ENCODE assay signal across 8 cellular contexts in genomic region chr9:71806916-71807315, GRCh38. TPM values are rescaled to one million over a fixed set of nuclear protein-coding genes. Genes with fewer than 3 reads are reported as not detected.
A peak's percentile ranks its signal among the peaks of the same experiment; 100 is the strongest.
DNase-seq lines count a peak whose midpoint lies in the region; ATAC-seq and TF ChIP-seq lines count a peak whose summit lies in the region.

No MANE protein-coding gene starts in this region.

- CTCF ChIA-PET in Calu3 (lab: Charles Lee): interaction anchor here (0.5 to 1.8 kb wide), 13 partner anchors 10 to 1858 kb away, joined by 3 to 10 read pairs (median 4); partner anchors contain the start of genes ABHD17B and C9orf85
- CTCF ChIA-PET in activated CD8-positive, alpha-beta T cell treated with anti-CD3 and anti-CD28 coated beads, Interleukin-2, amount 10 ng/mL, durations not matched to agents 7 days and 5 days (lab: Charles Lee): interaction anchor here (0.5 to 12.7 kb wide), 48 partner anchors 11 to 485 kb away, joined by 3 to 163 read pairs (median 4); partner anchors contain the start of genes ABHD17B, C9orf85 and CEMIP2

- BruUV-seq in Calu3 (replicated peaks; lab: Mats Ljungman, UMichigan): no TSS peak

- no peak overlapping the region for H3K4me3 Mint-ChIP-seq in Calu3 (ENCODE audit: low read depth, unreplicated experiment)
- no peak overlapping the region for H3K4me3 Mint-ChIP-seq in activated CD8-positive, alpha-beta T cell treated with anti-CD3 and anti-CD28 coated beads, Interleukin-2, amount 10 ng/mL, durations not matched to agents 7 days and 5 days
- no peak overlapping the region for H3K4me3 Mint-ChIP-seq in endothelial cell (ENCODE audit: unreplicated experiment)

- H3K27me3 Mint-ChIP-seq in Calu3 (ENCODE audit: unreplicated experiment): no peaks in the 10 kb centered on the region
- H3K27me3 Mint-ChIP-seq in activated CD8-positive, alpha-beta T cell treated with anti-CD3 and anti-CD28 coated beads, Interleukin-2, amount 10 ng/mL, durations not matched to agents 7 days and 5 days (ENCODE audit: low read depth): no peaks in the 10 kb centered on the region
- H3K27me3 Mint-ChIP-seq in endothelial cell (ENCODE audit: unreplicated experiment): no peaks in the 10 kb centered on the region

- POLR2A ChIA-PET in activated CD8-positive, alpha-beta T cell treated with anti-CD3 and anti-CD28 coated beads, Interleukin-2, amount 10 ng/mL, durations not matched to agents 7 days and 5 days (lab: Charles Lee): interaction anchor here (0.5 to 0.8 kb wide), 4 partner anchors 10 to 465 kb away, joined by 3 to 4 read pairs (median 3); no protein-coding TSS in a partner anchor

- H3K36me3 Mint-ChIP-seq in Calu3 (ENCODE audit: insufficient read depth, unreplicated experiment) (no peaks in the 10 kb centered on the region), endothelial cell (ENCODE audit: low read depth, unreplicated experiment) (no peaks in the 10 kb centered on the region)
- no peaks in the 10 kb centered on the region for H3K36me3 Mint-ChIP-seq in activated CD8-positive, alpha-beta T cell treated with anti-CD3 and anti-CD28 coated beads, Interleukin-2, amount 10 ng/mL, durations not matched to agents 7 days and 5 days (ENCODE audit: low read depth)

- peak; percentile 52 for TF ChIP-seq CTCF in Calu3 (IDR thresholded peaks at IDR 0.05; ENCODE audit: unreplicated experiment)
- TF ChIP-seq CTCF in endothelial cell (IDR thresholded peaks at IDR 0.05; ENCODE audit: unreplicated experiment): peak; percentile 76

- H3K9me3 Mint-ChIP-seq in Calu3 (ENCODE audit: low read depth, unreplicated experiment) (no peaks in the 10 kb centered on the region), endothelial cell (ENCODE audit: unreplicated experiment) (no peaks in the 10 kb centered on the region)
- no peaks in the 10 kb centered on the region for H3K9me3 Mint-ChIP-seq in activated CD8-positive, alpha-beta T cell treated with anti-CD3 and anti-CD28 coated beads, Interleukin-2, amount 10 ng/mL, durations not matched to agents 7 days and 5 days (ENCODE audit: insufficient read depth)

- DNase-seq in Calu3 (peak; percentile 67), NCI-H748 treated with DMSO at 0.1 percent for 48 hours (lab: John Stamatoyannopoulos, UW) (peak; percentile 69), endothelial cell (ENCODE audit: low spot score) (peak; percentile 55), mucosa of gallbladder (ENCODE audit: low spot score) (peak; percentile 81), superior temporal gyrus (ENCODE audit: extremely low spot score) (peak; percentile 92)
- DNase-seq in activated CD8-positive, alpha-beta T cell treated with anti-CD3 and anti-CD28 coated beads, Interleukin-2, amount 10 ng/mL, durations not matched to agents 7 days and 5 days: peak; percentile 78

- intact Hi-C loops in Calu3 (cut with micrococcal nuclease; ENCODE audit: unreplicated experiment): loop anchor here (1.0 to 2.0 kb wide), 2 partner anchors 170 to 218 kb away; no protein-coding TSS in a partner anchor

- H3K27ac Mint-ChIP-seq in Calu3 (ENCODE audit: unreplicated experiment) (no peak overlapping the region), endothelial cell (ENCODE audit: unreplicated experiment) (no peak overlapping the region)
- no peak overlapping the region for H3K27ac Mint-ChIP-seq in activated CD8-positive, alpha-beta T cell treated with anti-CD3 and anti-CD28 coated beads, Interleukin-2, amount 10 ng/mL, durations not matched to agents 7 days and 5 days

- ATAC-seq in GM19463 (IDR thresholded peaks at IDR 0.05; ENCODE audit: unreplicated experiment): peak; percentile 94
- peak; percentile 92 for ATAC-seq in HG03520 (IDR thresholded peaks at IDR 0.05; ENCODE audit: unreplicated experiment)
- peak; percentile 99 for ATAC-seq in activated CD8-positive, alpha-beta T cell treated with anti-CD3 and anti-CD28 coated beads, Interleukin-2, amount 10 ng/mL, durations not matched to agents 7 days and 5 days

- peaks cover 8% of the 10 kb centered on the region for H3K4me1 Mint-ChIP-seq in Calu3 (ENCODE audit: low read depth, unreplicated experiment)
- H3K4me1 Mint-ChIP-seq in activated CD8-positive, alpha-beta T cell treated with anti-CD3 and anti-CD28 coated beads, Interleukin-2, amount 10 ng/mL, durations not matched to agents 7 days and 5 days (ENCODE audit: low read depth): peaks cover 5% of the 10 kb centered on the region
- peaks cover 4% of the 10 kb centered on the region for H3K4me1 Mint-ChIP-seq in endothelial cell (ENCODE audit: unreplicated experiment)

RNA-seq across cellular contexts. Expression of gene CEMIP2, which starts 38.6 kb away (rescaled TPM):
- total RNA-seq in Calu3 (2022) (89.0 and 122 TPM in 2 replicates), endothelial cell (ENCODE audit: unreplicated experiment) (112 TPM), mucosa of gallbladder (103 TPM)
- total RNA-seq in activated CD8-positive, alpha-beta T cell treated with anti-CD3 and anti-CD28 coated beads, Interleukin-2, amount 10 ng/mL, durations not matched to agents 7 days and 5 days: 10 to 100 TPM; 46.5 TPM

Comparison
In these comparisons a context has a peak if more than half of its experiments do, and no peak if none do; other contexts are left out.
1. Peak in every context shown above with its lines: DNase-seq and ATAC-seq.